In genomic region chr3:108620250-108620649, GRCh38 we compare ENCODE assay signal across 20 cellular contexts. TPM values are rescaled to one million over a fixed set of nuclear protein-coding genes. Genes with fewer than 3 reads are reported as not detected.
DNase-seq lines count a peak whose midpoint lies in the region; ATAC-seq and TF ChIP-seq lines count a peak whose summit lies in the region.
"Had no signal": no experiment of that assay in that cellular context is flagged by ENCODE, and none has a peak within 500 bp of the region (broad histone marks: within the 10 kb centered on the region; RNA-seq: fewer than 3 reads in every experiment).

No MANE protein-coding gene starts in this region.

- no peak overlapping the region for H3K4me3 ChIP-seq in retinal pigment epithelial cell (ENCODE audit: low read length)

- TF ChIP-seq CTCF in retinal pigment epithelial cell (conservative IDR thresholded peaks at IDR 0.05; ENCODE audit: low read depth, low read length) = no peak

- peak; percentile 65 for ATAC-seq in left colon
- ATAC-seq in left ventricle myocardium superior = no peak
- ATAC-seq: PC-3 had no signal

- DNase-seq in SIG-M5 treated with dmso at 0.1 percent for 504 hours (lab: John Stamatoyannopoulos, UW; ENCODE audit: unreplicated experiment) = peak; percentile 28
- DNase-seq in SIG-M5 (lab: John Stamatoyannopoulos, UW) = no peak
- peak; percentile 5 for DNase-seq in NCI-H226
- no peak for DNase-seq in left colon
- peak; percentile 13 for DNase-seq in retinal pigment epithelial cell (ENCODE audit: low read depth)
- no peak for DNase-seq in left ventricle myocardium superior
- DNase-seq in dermis blood vessel endothelial cell = no peak
- DNase-seq in activated CD4-positive, CD25-positive, alpha-beta regulatory T cell treated with anti-CD3 and anti-CD28 coated beads, Interleukin-2, amount 50 U/mL, for 72 hours = no peak
- DNase-seq: CD8-positive, alpha-beta memory T cell; EL; GF-D8; H9; KG1; NCI-H1694; NCI-H2081; NCI-H2171 treated with DMSO at 0.1 percent for 48 hours; NCI-H446; NCI-H526; PC-3; SHP77 had no signal

- intact Hi-C loops in left colon (cut with DNase I, micrococcal nuclease) = no loop called here
- intact Hi-C loops in left ventricle myocardium superior (cut with micrococcal nuclease) = no loop called here

RNA-seq across cellular contexts. Expression of gene DZIP3, which starts 30.7 kb away (rescaled TPM):
- total RNA-seq in left colon (1 to 10 TPM; 4.9 to 8.0 TPM), left ventricle myocardium superior (16.7 TPM), dermis blood vessel endothelial cell (3.1 and 6.8 TPM in 2 replicates)

RNA-seq across cellular contexts. Expression of gene CIP2A, which starts 31.0 kb away (rescaled TPM):
- total RNA-seq in left colon (1 to 10 TPM; 3.3 to 5.3 TPM), left ventricle myocardium superior (1.3 TPM), dermis blood vessel endothelial cell (11.7 and 35.1 TPM in 2 replicates)

Comparison
In these comparisons a context has a peak if more than half of its experiments do, and no peak if none do; other contexts are left out.
1. DNase-seq: peak in SIG-M5 treated with dmso at 0.1 percent for 504 hours (single experiment), NCI-H226 (single experiment) and retinal pigment epithelial cell (single experiment); none in SIG-M5 (single experiment), left colon (0 of 2), left ventricle myocardium superior (single experiment), dermis blood vessel endothelial cell (single experiment) and activated CD4-positive, CD25-positive, alpha-beta regulatory T cell treated with anti-CD3 and anti-CD28 coated beads, Interleukin-2, amount 50 U/mL, for 72 hours (single experiment).